8 cellular contexts compared by ENCODE assay signal in the genomic region with DNA sequence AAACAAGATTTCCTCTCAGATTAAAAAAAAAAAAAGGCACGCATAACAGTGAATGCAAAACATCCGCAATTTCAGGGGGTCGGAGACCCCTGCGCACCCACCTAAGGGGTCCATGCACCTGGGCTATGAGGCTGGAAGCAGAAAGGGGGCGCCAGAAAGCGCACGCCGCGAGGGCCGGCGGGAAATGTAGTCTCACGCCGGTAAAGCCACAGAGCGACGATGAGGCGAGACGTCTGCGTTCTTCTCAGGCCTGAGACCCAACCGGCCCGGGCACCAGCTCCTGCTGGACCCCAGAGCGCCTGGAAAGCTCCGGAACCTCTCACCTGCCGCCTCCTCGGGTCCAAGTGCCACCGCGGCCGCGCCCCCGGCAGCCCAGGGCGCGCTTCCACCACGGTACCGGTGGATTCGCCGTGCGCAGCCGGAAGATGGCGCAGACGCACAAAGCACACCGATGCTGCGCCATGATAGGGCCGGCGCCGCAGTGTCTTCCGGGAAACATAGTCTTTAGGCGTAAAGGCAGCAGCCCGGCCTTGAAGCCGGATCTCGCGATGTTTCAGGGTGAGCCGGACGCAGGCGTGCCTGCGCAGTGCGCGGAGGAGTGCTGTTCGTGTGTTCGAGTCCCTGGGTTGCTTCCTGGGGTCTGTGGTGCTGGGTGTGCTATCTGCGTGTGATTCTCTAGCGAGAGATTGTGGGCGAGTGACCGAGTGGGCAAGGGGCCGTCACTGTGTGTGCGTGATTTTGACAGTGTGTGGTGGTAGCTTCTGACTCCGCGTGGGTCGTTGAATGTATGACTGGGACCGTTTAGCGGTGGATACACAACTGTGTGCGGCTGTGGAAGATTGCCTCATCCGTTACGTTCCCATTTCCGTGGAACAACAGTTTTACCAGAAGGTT. TPM values are rescaled to one million over a fixed set of nuclear protein-coding genes. Genes with fewer than 3 reads are reported as not detected.
DNase-seq lines count a peak whose midpoint lies in the region; ATAC-seq, FAIRE-seq and TF ChIP-seq lines count a peak whose summit lies in the region.

A gene (minus strand): TSS at position 416 of the 894 bp plus-strand sequence. CDS start 1,782 bp downstream, outside the sequence.

- in situ Hi-C loops in G401 (cut with HindIII; ENCODE audit: low sequenced_read_pairs), result no loop called here

- ATAC-seq in right cardiac atrium, result peak; percentile 99 to 100
- ATAC-seq in psoas muscle, result peak; percentile 99

- no peak within 1 kb of the TSS for H3K4me3 ChIP-seq in MG63
- peak within 1 kb of the TSS; percentile 81 for H3K4me3 ChIP-seq in right cardiac atrium (ENCODE audit: low read length)
- peak within 1 kb of the TSS; percentile 93 for H3K4me3 ChIP-seq in psoas muscle

- DNase-seq in G401 (ENCODE audit: low spot score) (peak; percentile 97), GOT3 (lab: John Stamatoyannopoulos, UW) (peak; percentile 15), MG63 (peak; percentile 12), T follicular helper cell (ENCODE audit: low read depth) (peak; percentile 87), amygdala (lab: John Stamatoyannopoulos, UW) (peak; percentile 47 to 97 (median 92)), right cardiac atrium (peak; percentile 98 to 99 (median 98)), psoas muscle (peak; percentile 94 to 96), urothelium cell line (ENCODE audit: low spot score) (peak; percentile 93)

- intact Hi-C loops in right cardiac atrium (cut with DNase I) (no loop called here), psoas muscle (cut with DNase I) (no loop called here)

- H3K27me3 ChIP-seq in MG63, result no peaks in the 10 kb centered on the region
- no peaks in the 10 kb centered on the region for H3K27me3 ChIP-seq in right cardiac atrium (ENCODE audit: control insufficient read depth, insufficient read depth)
- H3K27me3 ChIP-seq in psoas muscle (ENCODE audit: insufficient read depth in 3 of 3, low read length in 2 of 3), result no peaks in the 10 kb centered on the region

- H3K36me3 ChIP-seq in MG63, result no peaks in the 10 kb centered on the region
- H3K36me3 ChIP-seq in psoas muscle (ENCODE audit: insufficient read depth in 1 of 2, low read depth in 1 of 2), result peaks cover 16 to 22% of the 10 kb centered on the region in 2 donors

- WGBS in right cardiac atrium, result 1% methylated on average over 73 of the region's 73 CpGs
- 1% methylated on average over 72 to 73 of the region's 73 CpGs for WGBS in psoas muscle, 3 donors

- TF ChIP-seq CTCF in psoas muscle (IDR thresholded peaks at IDR 0.05), result peak; percentile 58

- FAIRE-seq in urothelium cell line (lab: Jason Lieb, UNC), result peak; percentile 67

- H3K4me1 ChIP-seq in right cardiac atrium (ENCODE audit: control insufficient read depth, insufficient read depth, low read length) (no peaks in the 10 kb centered on the region), psoas muscle (no peaks in the 10 kb centered on the region)

- H3K9me3 ChIP-seq in MG63 (peaks cover 9% of the 10 kb centered on the region; the same call in 1 of the 2 replicates), right cardiac atrium (ENCODE audit: control insufficient read depth, low read length) (no peaks in the 10 kb centered on the region), psoas muscle (peaks cover 37% of the 10 kb centered on the region)

- H3K27ac ChIP-seq in right cardiac atrium (ENCODE audit: low read length) (peak within 1 kb of the TSS; percentile 91), psoas muscle (peak within 1 kb of the TSS; percentile 89)

RNA-seq across cellular contexts. Expression of the gene that starts here (rescaled TPM):
- 0.43 and 1.8 TPM in 2 replicates for total RNA-seq in G401 (2014; rRNA removed; shearing (Covaris generic))
- not detected in 2 replicates for total RNA-seq in MG63 (2014; rRNA removed; shearing (Covaris generic); ENCODE audit: low replicate concordance)
- total RNA-seq in right cardiac atrium (1 to 10 TPM; 3.6 to 5.8 (median 4.8) TPM), psoas muscle (1 to 10 TPM; 1.1 to 2.6 (median 1.3) TPM)
- polyA plus RNA-seq in right cardiac atrium (6.3 TPM), psoas muscle (1 to 10 TPM; 1.1 to 2.4 (median 1.9) TPM)

Comparison
In these comparisons a context has a peak if more than half of its experiments do, and no peak if none do; other contexts are left out.
1. Peak in DNase-seq in MG63; RNA of the gene not detected or under 1 TPM.
2. DNase-seq: peak in every context shown above with its lines; median percentile 98 in right cardiac atrium; 97 in G401; 95 in psoas muscle; 93 in urothelium cell line; 92 in amygdala; 87 in T follicular helper cell; 15 in GOT3; 12 in MG63.